In genomic region chr3:58161435-58162398, GRCh38 we compare ENCODE assay signal across 9 cellular contexts. TPM values are rescaled to one million over a fixed set of nuclear protein-coding genes. Genes with fewer than 3 reads are reported as not detected.
DNase-seq lines count a peak whose midpoint lies in the region; ATAC-seq and TF ChIP-seq lines count a peak whose summit lies in the region.
"Had no signal": no experiment of that assay in that cellular context is flagged by ENCODE, and none has a peak within 500 bp of the region (broad histone marks: within the 10 kb centered on the region; RNA-seq: fewer than 3 reads in every experiment).

No MANE protein-coding gene starts in this region.

- H3K9me3 Mint-ChIP-seq in activated T-helper 1 cell treated with anti-CD3 and anti-CD28 coated beads, Interleukin-12 subunit alpha, Interleukin-12 subunit beta, Interleukin-2, Interleukin-4 antibody, amounts not matched to agents 30 ng/mL and 10 ng/mL and 1 ng/mL, durations not matched to agents 14 hours and 24 hours and 36 hours: no peaks in the 10 kb centered on the region

- no peak overlapping the region for H3K27ac Mint-ChIP-seq in activated T-helper 1 cell treated with anti-CD3 and anti-CD28 coated beads, Interleukin-12 subunit alpha, Interleukin-12 subunit beta, Interleukin-2, Interleukin-4 antibody, amounts not matched to agents 30 ng/mL and 10 ng/mL and 1 ng/mL, durations not matched to agents 14 hours and 24 hours and 36 hours

- H3K4me3 Mint-ChIP-seq in activated T-helper 1 cell treated with anti-CD3 and anti-CD28 coated beads, Interleukin-12 subunit alpha, Interleukin-12 subunit beta, Interleukin-2, Interleukin-4 antibody, amounts not matched to agents 30 ng/mL and 10 ng/mL and 1 ng/mL, durations not matched to agents 14 hours and 24 hours and 36 hours: no peak overlapping the region

- TF ChIP-seq CTCF in AG09319 (IDR thresholded peaks at IDR 0.05; ENCODE audit: low read depth, low read length): no peak
- TF ChIP-seq CTCF in colonic mucosa (IDR thresholded peaks at IDR 0.05): no peak
- no peak for TF ChIP-seq CTCF in mucosa of descending colon (IDR thresholded peaks at IDR 0.05)

- no peak overlapping the region for H3K9ac ChIP-seq in colonic mucosa (ENCODE audit: low read depth in 2 of 2, low read length in 2 of 2)

- H3K4me3 ChIP-seq in colonic mucosa: no peak overlapping the region
- H3K4me3 ChIP-seq in mucosa of descending colon: no peak overlapping the region

- peak overlapping the region; percentile 22 for H3K27ac ChIP-seq in colonic mucosa

- H3K9me3 ChIP-seq in colonic mucosa (no peaks in the 10 kb centered on the region), mucosa of descending colon (no peaks in the 10 kb centered on the region)

- ATAC-seq in mucosa of descending colon (peak; percentile 57), HG02763 (IDR thresholded peaks at IDR 0.05; ENCODE audit: unreplicated experiment) (no peak)

- H3K4me1 Mint-ChIP-seq in activated T-helper 1 cell treated with anti-CD3 and anti-CD28 coated beads, Interleukin-12 subunit alpha, Interleukin-12 subunit beta, Interleukin-2, Interleukin-4 antibody, amounts not matched to agents 30 ng/mL and 10 ng/mL and 1 ng/mL, durations not matched to agents 14 hours and 24 hours and 36 hours (ENCODE audit: low read depth): no peaks in the 10 kb centered on the region

- peaks cover 5% of the 10 kb centered on the region for H3K36me3 ChIP-seq in colonic mucosa
- peaks cover 6% of the 10 kb centered on the region for H3K36me3 ChIP-seq in mucosa of descending colon (ENCODE audit: low read depth)

- intact Hi-C loops in colonic mucosa (cut with DNase I) (no loop called here), mucosa of descending colon (cut with DNase I, micrococcal nuclease) (loop anchor here in 1 of 2 donors (10.0 kb wide), 1 partner anchor 157 kb away; the partner anchor contains the start of gene FLNB)
- intact Hi-C loops in activated T-helper 1 cell treated with anti-CD3 and anti-CD28 coated beads, Interleukin-12 subunit alpha, Interleukin-12 subunit beta, Interleukin-2, Interleukin-4 antibody, amounts not matched to agents 30 ng/mL and 10 ng/mL and 1 ng/mL, durations not matched to agents 14 hours and 24 hours and 36 hours (cut with micrococcal nuclease): no loop called here

- H3K27me3 Mint-ChIP-seq in activated T-helper 1 cell treated with anti-CD3 and anti-CD28 coated beads, Interleukin-12 subunit alpha, Interleukin-12 subunit beta, Interleukin-2, Interleukin-4 antibody, amounts not matched to agents 30 ng/mL and 10 ng/mL and 1 ng/mL, durations not matched to agents 14 hours and 24 hours and 36 hours (ENCODE audit: insufficient read depth): no peaks in the 10 kb centered on the region

- H3K4me1 ChIP-seq in colonic mucosa: peaks cover 3% of the 10 kb centered on the region
- H3K4me1 ChIP-seq in mucosa of descending colon (ENCODE audit: low read depth): peaks cover 4% of the 10 kb centered on the region

- peaks cover 16% of the 10 kb centered on the region for H3K36me3 Mint-ChIP-seq in activated T-helper 1 cell treated with anti-CD3 and anti-CD28 coated beads, Interleukin-12 subunit alpha, Interleukin-12 subunit beta, Interleukin-2, Interleukin-4 antibody, amounts not matched to agents 30 ng/mL and 10 ng/mL and 1 ng/mL, durations not matched to agents 14 hours and 24 hours and 36 hours (ENCODE audit: low read depth)

- DNase-seq in AG09319 (ENCODE audit: extremely low read depth, low read depth): peak; percentile 71
- DNase-seq in MV-4-11 (lab: John Stamatoyannopoulos, UW): peak; percentile 58
- DNase-seq in colonic mucosa: peak; percentile 69
- peak in 2 of 3 donors; percentile 58 to 65 for DNase-seq in mucosa of descending colon
- DNase-seq in activated gamma-delta T cell treated with Interleukin-2 at 50 U/mL for 16 hours: no peak
- DNase-seq in stimulated activated CD4-positive, alpha-beta T cell treated with anti-CD3 and anti-CD28 coated beads, Interleukin-4, amount 100 ng/mL, for 24 hours: no peak
- DNase-seq in activated T-helper 1 cell treated with anti-CD3 and anti-CD28 coated beads, Interleukin-12 subunit alpha, Interleukin-12 subunit beta, Interleukin-2, Interleukin-4 antibody, amounts not matched to agents 30 ng/mL and 10 ng/mL and 1 ng/mL, durations not matched to agents 14 hours and 24 hours and 36 hours (ENCODE audit: low spot score): no peak
- DNase-seq: NCI-H1105 had no signal

- no peaks in the 10 kb centered on the region for H3K27me3 ChIP-seq in colonic mucosa

RNA-seq across cellular contexts. Expression of gene DNASE1L3, which starts 49.1 kb away (rescaled TPM):
- total RNA-seq in colonic mucosa (1 to 10 TPM; 2.2 to 6.2 TPM), mucosa of descending colon (1 to 10 TPM; 3.3 to 9.6 (median 9.0) TPM)
- not detected in 2 replicates for total RNA-seq in activated T-helper 1 cell treated with anti-CD3 and anti-CD28 coated beads, Interleukin-12 subunit alpha, Interleukin-12 subunit beta, Interleukin-2, Interleukin-4 antibody, amounts not matched to agents 30 ng/mL and 10 ng/mL and 1 ng/mL, durations not matched to agents 14 hours and 24 hours and 36 hours

Comparison
In these comparisons a context has a peak if more than half of its experiments do, and no peak if none do; other contexts are left out.
1. DNase-seq: peak in AG09319 (single experiment), MV-4-11 (single experiment), colonic mucosa (single experiment) and mucosa of descending colon (2 of 3); none in activated gamma-delta T cell treated with Interleukin-2 at 50 U/mL for 16 hours (single experiment), stimulated activated CD4-positive, alpha-beta T cell treated with anti-CD3 and anti-CD28 coated beads, Interleukin-4, amount 100 ng/mL, for 24 hours (single experiment) and activated T-helper 1 cell treated with anti-CD3 and anti-CD28 coated beads, Interleukin-12 subunit alpha, Interleukin-12 subunit beta, Interleukin-2, Interleukin-4 antibody, amounts not matched to agents 30 ng/mL and 10 ng/mL and 1 ng/mL, durations not matched to agents 14 hours and 24 hours and 36 hours (single experiment).